Comparison of ENCODE assay signal across 27 cellular contexts in genomic region chr21:41388259-41388658, GRCh38. TPM values are rescaled to one million over a fixed set of nuclear protein-coding genes. Genes with fewer than 3 reads are reported as not detected.
"Had no signal": no experiment of that assay in that cellular context is flagged by ENCODE, and none has a peak within 500 bp of the region (broad histone marks: within the 10 kb centered on the region; RNA-seq: fewer than 3 reads in every experiment).

No MANE protein-coding gene starts in this region.

- H3K9me3 ChIP-seq: ascending aorta, body of pancreas, Peyer's patch, SJSA1 had no signal

- H3K27me3 Mint-ChIP-seq: activated CD8-positive, alpha-beta memory T cell treated with anti-CD3 and anti-CD28 coated beads, Interleukin-2, amount 10 ng/mL, durations not matched to agents 7 days and 5 days; activated naive CD4-positive, alpha-beta T cell treated with anti-CD3 and anti-CD28 coated beads, Interleukin-2, amount 10 ng/mL, durations not matched to agents 7 days and 5 days had no signal

- H3K4me1 Mint-ChIP-seq: activated CD8-positive, alpha-beta memory T cell treated with anti-CD3 and anti-CD28 coated beads, Interleukin-2, amount 10 ng/mL, durations not matched to agents 7 days and 5 days; activated naive CD4-positive, alpha-beta T cell treated with anti-CD3 and anti-CD28 coated beads, Interleukin-2, amount 10 ng/mL, durations not matched to agents 7 days and 5 days had no signal

- H3K27ac ChIP-seq: ascending aorta, body of pancreas, Peyer's patch, SJSA1 had no signal

- ATAC-seq: activated CD4-positive, CD25-positive, alpha-beta regulatory T cell treated with anti-CD3 and anti-CD28 coated beads, Interleukin-2, amount 50 U/mL, for 24 hours; activated CD8-positive, alpha-beta memory T cell treated with anti-CD3 and anti-CD28 coated beads, Interleukin-2, amount 10 ng/mL, durations not matched to agents 7 days and 5 days; activated T-cell treated with anti-CD3 and anti-CD28 coated beads, Interleukin-2, amount 50 U/mL, for 4 hours; body of pancreas; SK-N-SH treated with all-trans-retinoic acid at 6 μM for 48 hours had no signal

- H3K9me3 Mint-ChIP-seq: activated naive CD4-positive, alpha-beta T cell treated with anti-CD3 and anti-CD28 coated beads, Interleukin-2, amount 10 ng/mL, durations not matched to agents 7 days and 5 days; activated T-cell treated with anti-CD3 and anti-CD28 coated beads, Interleukin-2, amount 50 U/mL, for 4 hours; activated T-helper 2 cell treated with anti-CD3 and anti-CD28 coated beads, Interferon-gamma antibody, Interleukin-2, Interleukin-4, amounts not matched to agents 10 μg/mL and 5 μg/mL and 100 μg/mL, durations not matched to agents 14 hours and 24 hours and 36 hours had no signal

- H3K27ac Mint-ChIP-seq: activated CD8-positive, alpha-beta memory T cell treated with anti-CD3 and anti-CD28 coated beads, Interleukin-2, amount 10 ng/mL, durations not matched to agents 7 days and 5 days; activated naive CD4-positive, alpha-beta T cell treated with anti-CD3 and anti-CD28 coated beads, Interleukin-2, amount 10 ng/mL, durations not matched to agents 7 days and 5 days; activated T-helper 2 cell treated with anti-CD3 and anti-CD28 coated beads, Interferon-gamma antibody, Interleukin-2, Interleukin-4, amounts not matched to agents 10 μg/mL and 5 μg/mL and 100 μg/mL, durations not matched to agents 14 hours and 24 hours and 36 hours had no signal

- H3K4me3 ChIP-seq: ascending aorta, body of pancreas, Peyer's patch, SJSA1 had no signal

- H3K36me3 ChIP-seq: ascending aorta, SJSA1 had no signal

- H3K4me1 ChIP-seq: ascending aorta, body of pancreas, Peyer's patch, SJSA1 had no signal

- DNase-seq: activated CD4-positive, alpha-beta T cell treated with anti-CD3 and anti-CD28 coated beads for 4 hours; activated CD4-positive, alpha-beta T cell treated with anti-CD3 and anti-CD28 coated beads, Interleukin-2, amount 50 U/mL, for 48 hours; activated CD8-positive, alpha-beta memory T cell treated with anti-CD3 and anti-CD28 coated beads, Interleukin-2, amount 10 ng/mL, durations not matched to agents 7 days and 5 days; activated gamma-delta T cell treated with Interleukin-2 at 50 U/mL for 16 hours; activated naive CD4-positive, alpha-beta T cell treated with anti-CD3 and anti-CD28 coated beads, Interleukin-2, amount 10 ng/mL, durations not matched to agents 7 days and 5 days; activated T-cell treated with anti-CD3 and anti-CD28 coated beads, Interleukin-2, amount 50 U/mL, for 4 hours; amniotic stem cell; body of pancreas; IMR-90; Kasumi-1; KBM-7; NCI-H1105 treated with DMSO at 0.1 percent for 48 hours; NCI-H2029; NCI-H2107; NCI-H2171 treated with DMSO at 0.1 percent for 48 hours; NCI-H226; NCI-H526; NK-92 treated with Interleukin-12 subunit alpha and Interleukin-12 subunit beta, amount 100 ng/mL, for 24 hours; OCI-M1; Peyer's patch; SHP77; SW 1271 had no signal

- H3K27me3 ChIP-seq: ascending aorta, body of pancreas, Peyer's patch had no signal

- H3K4me3 Mint-ChIP-seq: activated CD8-positive, alpha-beta memory T cell treated with anti-CD3 and anti-CD28 coated beads, Interleukin-2, amount 10 ng/mL, durations not matched to agents 7 days and 5 days; activated naive CD4-positive, alpha-beta T cell treated with anti-CD3 and anti-CD28 coated beads, Interleukin-2, amount 10 ng/mL, durations not matched to agents 7 days and 5 days; activated T-cell treated with anti-CD3 and anti-CD28 coated beads, Interleukin-2, amount 50 U/mL, for 4 hours had no signal

RNA-seq across cellular contexts. Expression of gene MX2, which starts 26.4 kb away (rescaled TPM):
- total RNA-seq: SJSA1 had no signal
